24 cellular contexts compared by ENCODE assay signal in genomic region chr13:49932066-49932465, GRCh38.
"Had no signal": no experiment of that assay in that cellular context is flagged by ENCODE, and none has a peak within 500 bp of the region (broad histone marks: within the 10 kb centered on the region; RNA-seq: fewer than 3 reads in every experiment).

No MANE protein-coding gene starts in this region.

- H3K27me3 ChIP-seq: pancreas, sigmoid colon, suprapubic skin, tibial artery, upper lobe of right lung had no signal

- H3K4me2 ChIP-seq: smooth muscle cell had no signal

- H3K4me3 Mint-ChIP-seq: naive thymus-derived CD4-positive, alpha-beta T cell; natural killer cell treated with Interleukin-12 subunit alpha and Interleukin-12 subunit beta and Interleukin-15 and Interleukin-18, amount 100 ng/mL, for 72 hours; stimulated activated naive B cell treated with anti-CD40 and anti-IgM and Interleukin-4, amounts not matched to agents 10 μg/mL and 1 μg/mL and 100 μg/mL, for 72 hours; stimulated activated naive CD8-positive, alpha-beta T cell treated with anti-CD3 and anti-CD28 coated beads, Interleukin-15, Interleukin-2, amounts not matched to agents 100 ng/mL and 50 ng/mL, for 24 hours had no signal

- H3K27ac Mint-ChIP-seq: naive thymus-derived CD4-positive, alpha-beta T cell; natural killer cell treated with Interleukin-12 subunit alpha and Interleukin-12 subunit beta and Interleukin-15 and Interleukin-18, amount 100 ng/mL, for 72 hours; stimulated activated naive B cell treated with anti-CD40 and anti-IgM and Interleukin-4, amounts not matched to agents 10 μg/mL and 1 μg/mL and 100 μg/mL, for 72 hours; stimulated activated naive CD8-positive, alpha-beta T cell treated with anti-CD3 and anti-CD28 coated beads, Interleukin-15, Interleukin-2, amounts not matched to agents 100 ng/mL and 50 ng/mL, for 24 hours had no signal

- H3K9me3 ChIP-seq: left ventricle myocardium inferior, mucosa of descending colon, pancreas, prostate gland, sigmoid colon, suprapubic skin, thoracic aorta, tibial artery, upper lobe of right lung had no signal

- DNase-seq: hippocampal formation; left ventricle myocardium inferior; midbrain; mucosa of descending colon; naive thymus-derived CD4-positive, alpha-beta T cell; nucleus accumbens; pancreas; posterior cingulate gyrus; retina; right cardiac atrium; sigmoid colon; stimulated activated CD4-positive, alpha-beta T cell treated with anti-CD3 and anti-CD28 coated beads, Interleukin-1b, Interleukin-23, amount 100 ng/mL, for 48 hours; stimulated activated CD4-positive, alpha-beta T cell treated with anti-CD3 and anti-CD28 coated beads, Interleukin-2, amount 100 ng/mL, for 48 hours; stimulated activated naive B cell treated with anti-CD40 and anti-IgM and Interleukin-4, amounts not matched to agents 10 μg/mL and 1 μg/mL and 100 μg/mL, for 72 hours; tibial artery; trophoblast cell; upper lobe of right lung had no signal

- H3K36me3 Mint-ChIP-seq: natural killer cell treated with Interleukin-12 subunit alpha and Interleukin-12 subunit beta and Interleukin-15 and Interleukin-18, amount 100 ng/mL, for 72 hours had no signal

- H3K4me3 ChIP-seq: left ventricle myocardium inferior, lung, mucosa of descending colon, pancreas, prostate gland, sigmoid colon, smooth muscle cell, suprapubic skin, thoracic aorta, tibial artery, upper lobe of right lung had no signal

- ATAC-seq: mucosa of descending colon; naive thymus-derived CD4-positive, alpha-beta T cell; natural killer cell treated with Interleukin-12 subunit alpha and Interleukin-12 subunit beta and Interleukin-15 and Interleukin-18, amount 100 ng/mL, for 72 hours; pancreas; right cardiac atrium; stimulated activated naive B cell treated with anti-CD40 and anti-IgM and Interleukin-4, amounts not matched to agents 10 μg/mL and 1 μg/mL and 100 μg/mL, for 72 hours; upper lobe of right lung had no signal

- H3K36me3 ChIP-seq: pancreas, prostate gland, thoracic aorta had no signal

- H3K9me3 Mint-ChIP-seq: naive thymus-derived CD4-positive, alpha-beta T cell; natural killer cell treated with Interleukin-12 subunit alpha and Interleukin-12 subunit beta and Interleukin-15 and Interleukin-18, amount 100 ng/mL, for 72 hours; stimulated activated naive B cell treated with anti-CD40 and anti-IgM and Interleukin-4, amounts not matched to agents 10 μg/mL and 1 μg/mL and 100 μg/mL, for 72 hours; stimulated activated naive CD8-positive, alpha-beta T cell treated with anti-CD3 and anti-CD28 coated beads, Interleukin-15, Interleukin-2, amounts not matched to agents 100 ng/mL and 50 ng/mL, for 24 hours had no signal

- H3K27me3 Mint-ChIP-seq: natural killer cell treated with Interleukin-12 subunit alpha and Interleukin-12 subunit beta and Interleukin-15 and Interleukin-18, amount 100 ng/mL, for 72 hours; stimulated activated naive B cell treated with anti-CD40 and anti-IgM and Interleukin-4, amounts not matched to agents 10 μg/mL and 1 μg/mL and 100 μg/mL, for 72 hours; stimulated activated naive CD8-positive, alpha-beta T cell treated with anti-CD3 and anti-CD28 coated beads, Interleukin-15, Interleukin-2, amounts not matched to agents 100 ng/mL and 50 ng/mL, for 24 hours had no signal

- H3K4me1 ChIP-seq: prostate gland had no signal
